ENCODE assay signal across 8 cellular contexts in the genomic region with DNA sequence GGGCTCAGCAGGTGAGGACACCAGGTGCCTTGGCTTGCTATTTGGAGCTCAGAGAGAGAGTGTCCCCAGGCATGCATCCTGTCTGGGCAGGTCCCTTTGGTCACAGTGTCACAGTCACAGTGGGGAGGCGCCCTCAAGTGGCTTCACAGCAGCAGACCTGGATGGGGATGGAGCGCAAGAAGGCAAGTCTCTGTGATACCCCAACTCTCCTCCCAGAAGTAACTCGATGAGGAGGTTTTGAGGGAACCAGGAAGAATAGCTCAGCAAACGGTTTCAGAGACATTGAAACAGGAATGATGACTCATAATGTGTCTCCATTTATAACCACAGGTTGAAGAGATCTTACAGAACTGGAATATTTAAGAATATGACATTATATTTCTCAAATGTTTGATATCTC.
DNase-seq lines count a peak whose midpoint lies in the region; ATAC-seq and TF ChIP-seq lines count a peak whose summit lies in the region.

No MANE protein-coding gene starts in this region.

- H3K4me1 ChIP-seq in left ventricle myocardium inferior, result peaks cover 10% of the 10 kb centered on the region

- intact Hi-C loops in left ventricle myocardium inferior (cut with micrococcal nuclease), result loop anchor here (5.0 kb wide), 1 partner anchor 128 kb away; no protein-coding TSS in a partner anchor

- no peaks in the 10 kb centered on the region for H3K36me3 ChIP-seq in left ventricle myocardium inferior

- H3K9me3 ChIP-seq in left ventricle myocardium inferior (replicated peaks), result no peaks in the 10 kb centered on the region

- no peak overlapping the region for H3K4me3 ChIP-seq in left ventricle myocardium inferior

- ATAC-seq in GM21528 (IDR thresholded peaks at IDR 0.05; ENCODE audit: low FRiP score, unreplicated experiment), result peak; percentile 88

- peaks cover 82% of the 10 kb centered on the region for H3K27me3 ChIP-seq in left ventricle myocardium inferior (ENCODE audit: low read depth)

- peak; percentile 8 for DNase-seq in DMS 273 (lab: John Stamatoyannopoulos, UW; ENCODE audit: unreplicated experiment)
- DNase-seq in DMS 273 treated with DMSO at 0.1 percent for 48 hours (lab: John Stamatoyannopoulos, UW), result no peak
- peak; percentile 64 for DNase-seq in HuH-7 (ENCODE audit: low spot score)
- DNase-seq in activated CD8-positive, alpha-beta memory T cell treated with anti-CD3 and anti-CD28 coated beads, Interleukin-2, amount 50 U/mL, for 48 hours, result peak; percentile 56
- DNase-seq in left ventricle myocardium inferior, result peak; percentile 25
- DNase-seq in stimulated activated CD8-positive, alpha-beta memory T cell treated with anti-CD3 and anti-CD28 coated beads, Interleukin-4, amount 100 ng/mL, for 48 hours, result peak; percentile 53
- DNase-seq in effector CD4-positive, alpha-beta T cell, result no peak

- peak; percentile 56 for TF ChIP-seq CTCF in left ventricle myocardium inferior (IDR thresholded peaks at IDR 0.05; ENCODE audit: borderline replicate concordance)

- no peak overlapping the region for H3K27ac ChIP-seq in left ventricle myocardium inferior (replicated peaks)

Comparison
In these comparisons a context has a peak if more than half of its experiments do, and no peak if none do; other contexts are left out.
1. DNase-seq: peak in DMS 273 (single experiment), HuH-7 (single experiment), activated CD8-positive, alpha-beta memory T cell treated with anti-CD3 and anti-CD28 coated beads, Interleukin-2, amount 50 U/mL, for 48 hours (single experiment), left ventricle myocardium inferior (single experiment) and stimulated activated CD8-positive, alpha-beta memory T cell treated with anti-CD3 and anti-CD28 coated beads, Interleukin-4, amount 100 ng/mL, for 48 hours (single experiment); none in DMS 273 treated with DMSO at 0.1 percent for 48 hours (single experiment) and effector CD4-positive, alpha-beta T cell (single experiment).